ENCODE assay signal across 15 cellular contexts in the genomic region with DNA sequence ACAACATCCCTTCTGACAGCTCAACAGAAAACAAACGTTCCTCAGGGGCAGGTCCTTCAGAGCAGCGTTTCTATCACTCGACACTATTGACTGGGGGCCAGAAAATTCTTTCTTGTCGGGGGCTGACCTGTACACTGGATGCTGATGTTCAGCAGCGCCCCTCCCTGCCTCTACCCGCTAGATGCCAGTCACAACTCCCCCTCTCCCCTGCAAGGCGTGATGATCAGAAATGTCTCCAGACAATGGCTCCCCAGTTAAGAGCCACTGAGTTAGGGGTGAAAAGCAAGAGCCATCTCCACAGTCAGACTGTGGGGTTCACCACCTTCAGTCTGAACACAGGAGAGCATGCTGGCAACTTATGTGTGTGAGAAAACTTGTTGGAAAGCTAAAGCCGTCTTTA. TPM values are rescaled to one million over a fixed set of nuclear protein-coding genes. Genes with fewer than 3 reads are reported as not detected.
DNase-seq lines count a peak whose midpoint lies in the region; ATAC-seq, FAIRE-seq and TF ChIP-seq lines count a peak whose summit lies in the region.
"Had no signal": no experiment of that assay in that cellular context is flagged by ENCODE, and none has a peak within 500 bp of the region (broad histone marks: within the 10 kb centered on the region; RNA-seq: fewer than 3 reads in every experiment).

No MANE protein-coding gene starts in this region.

- 74 to 75% methylated on average over 8 of the region's 8 CpGs for WGBS in aorta, 2 donors

- POLR2A ChIA-PET in activated CD4-positive, alpha-beta T cell treated with anti-CD3 and anti-CD28 coated beads, Interleukin-2, amount 10 ng/mL, durations not matched to agents 7 days and 5 days (lab: Charles Lee) = no interaction called here

- H3K36me3 ChIP-seq in cardiac muscle cell (no peaks in the 10 kb centered on the region), aorta (ENCODE audit: control insufficient read depth in 1 of 2, insufficient read depth in 2 of 2, low read length in 1 of 2) (no peaks in the 10 kb centered on the region)
- H3K36me3 ChIP-seq: brain microvascular endothelial cell had no signal

- CTCF ChIA-PET in activated CD4-positive, alpha-beta T cell treated with anti-CD3 and anti-CD28 coated beads, Interleukin-2, amount 10 ng/mL, durations not matched to agents 7 days and 5 days (lab: Charles Lee) = interaction anchor here (1.5 kb wide), 2 partner anchors 24 to 29 kb away, joined by 4 to 5 read pairs; no protein-coding TSS in a partner anchor

- peak overlapping the region; percentile 60 for H3K27ac Mint-ChIP-seq in activated CD4-positive, alpha-beta T cell treated with anti-CD3 and anti-CD28 coated beads, Interleukin-2, amount 10 ng/mL, durations not matched to agents 7 days and 5 days
- peak overlapping the region; percentile 90 for H3K27ac Mint-ChIP-seq in T-helper 17 cell
- peak overlapping the region; percentile 85 for H3K27ac Mint-ChIP-seq in stimulated activated effector memory CD8-positive, alpha-beta T cell treated with anti-CD3 and anti-CD28 coated beads, Interleukin-12 subunit alpha, Interleukin-12 subunit beta, amount 100 ng/mL, for 72 hours
- H3K27ac Mint-ChIP-seq: HFFc6 had no signal

- DNase-seq in activated CD4-positive, alpha-beta T cell treated with anti-CD3 and anti-CD28 coated beads, Interleukin-2, amount 10 ng/mL, durations not matched to agents 7 days and 5 days = no peak
- no peak for DNase-seq in activated CD4-positive, alpha-beta T cell treated with anti-CD3 and anti-CD28 coated beads for 48 hours
- DNase-seq in T-helper 17 cell (no peak), cardiac muscle cell (ENCODE audit: low read depth in 1 of 2, low spot score in 1 of 2) (peak in 1 of 2 donors; percentile 25), aorta (no peak), GM19239 (ENCODE audit: insufficient read length, low spot score) (no peak)
- DNase-seq in stimulated activated effector memory CD8-positive, alpha-beta T cell treated with anti-CD3 and anti-CD28 coated beads, Interleukin-12 subunit alpha, Interleukin-12 subunit beta, amount 100 ng/mL, for 72 hours (ENCODE audit: low spot score in 2 of 2) = no peak
- DNase-seq: brain microvascular endothelial cell, HFFc6, kidney glomerular epithelial cell, NCI-H524 treated with DMSO at 0.1 percent for 48 hours, tibial artery had no signal

- H3K36me3 Mint-ChIP-seq in activated CD4-positive, alpha-beta T cell treated with anti-CD3 and anti-CD28 coated beads, Interleukin-2, amount 10 ng/mL, durations not matched to agents 7 days and 5 days (ENCODE audit: low read depth) = peaks cover 66% of the 10 kb centered on the region
- H3K36me3 Mint-ChIP-seq in T-helper 17 cell (ENCODE audit: low read depth) = no peaks in the 10 kb centered on the region
- H3K36me3 Mint-ChIP-seq in stimulated activated effector memory CD8-positive, alpha-beta T cell treated with anti-CD3 and anti-CD28 coated beads, Interleukin-12 subunit alpha, Interleukin-12 subunit beta, amount 100 ng/mL, for 72 hours = no peaks in the 10 kb centered on the region

- H3K27ac ChIP-seq in cardiac muscle cell (peak overlapping the region; percentile 46), aorta (ENCODE audit: low read depth in 1 of 2, low read length in 2 of 2) (no peak overlapping the region)
- H3K27ac ChIP-seq: brain microvascular endothelial cell had no signal

- FAIRE-seq in GM19239 (lab: Jason Lieb, UNC) = no peak
- FAIRE-seq: A204.1 had no signal

- TF ChIP-seq CTCF in cardiac muscle cell (IDR thresholded peaks at IDR 0.05; ENCODE audit: low read depth, low read length) = no peak

- H3K27me3 ChIP-seq in cardiac muscle cell (no peaks in the 10 kb centered on the region), aorta (ENCODE audit: control insufficient read depth in 1 of 2, insufficient read depth in 2 of 2, low read length in 1 of 2) (no peaks in the 10 kb centered on the region)
- H3K27me3 ChIP-seq: brain microvascular endothelial cell, tibial artery had no signal

- H3K27me3 Mint-ChIP-seq in activated CD4-positive, alpha-beta T cell treated with anti-CD3 and anti-CD28 coated beads, Interleukin-2, amount 10 ng/mL, durations not matched to agents 7 days and 5 days = no peaks in the 10 kb centered on the region
- no peaks in the 10 kb centered on the region for H3K27me3 Mint-ChIP-seq in T-helper 17 cell

- intact Hi-C loops in aorta (cut with DNase I) = no loop called here

- H3K4me3 Mint-ChIP-seq in activated CD4-positive, alpha-beta T cell treated with anti-CD3 and anti-CD28 coated beads, Interleukin-2, amount 10 ng/mL, durations not matched to agents 7 days and 5 days = peak overlapping the region; percentile 3
- peak overlapping the region; percentile 55 for H3K4me3 Mint-ChIP-seq in T-helper 17 cell
- peak overlapping the region; percentile 54 for H3K4me3 Mint-ChIP-seq in stimulated activated effector memory CD8-positive, alpha-beta T cell treated with anti-CD3 and anti-CD28 coated beads, Interleukin-12 subunit alpha, Interleukin-12 subunit beta, amount 100 ng/mL, for 72 hours
- H3K4me3 Mint-ChIP-seq: HFFc6, nephron had no signal

- peaks cover 9% of the 10 kb centered on the region for H3K9me3 Mint-ChIP-seq in activated CD4-positive, alpha-beta T cell treated with anti-CD3 and anti-CD28 coated beads, Interleukin-2, amount 10 ng/mL, durations not matched to agents 7 days and 5 days
- H3K9me3 Mint-ChIP-seq in stimulated activated effector memory CD8-positive, alpha-beta T cell treated with anti-CD3 and anti-CD28 coated beads, Interleukin-12 subunit alpha, Interleukin-12 subunit beta, amount 100 ng/mL, for 72 hours = no peaks in the 10 kb centered on the region
- H3K9me3 Mint-ChIP-seq: HFFc6, nephron had no signal

- H3K9me3 ChIP-seq in T-helper 17 cell (ENCODE audit: control insufficient read depth, low read length, poor library complexity, severe bottlenecking) (no peaks in the 10 kb centered on the region), cardiac muscle cell (ENCODE audit: low read depth) (no peaks in the 10 kb centered on the region), aorta (ENCODE audit: control insufficient read depth, low read length) (no peaks in the 10 kb centered on the region)
- H3K9me3 ChIP-seq: tibial artery had no signal

- peaks cover 90% of the 10 kb centered on the region for H3K4me1 Mint-ChIP-seq in activated CD4-positive, alpha-beta T cell treated with anti-CD3 and anti-CD28 coated beads, Interleukin-2, amount 10 ng/mL, durations not matched to agents 7 days and 5 days
- peaks cover 72% of the 10 kb centered on the region for H3K4me1 Mint-ChIP-seq in T-helper 17 cell
- peaks cover 62% of the 10 kb centered on the region for H3K4me1 Mint-ChIP-seq in stimulated activated effector memory CD8-positive, alpha-beta T cell treated with anti-CD3 and anti-CD28 coated beads, Interleukin-12 subunit alpha, Interleukin-12 subunit beta, amount 100 ng/mL, for 72 hours

- H3K4me1 ChIP-seq in cardiac muscle cell (ENCODE audit: low read depth) (peaks cover 52% of the 10 kb centered on the region), aorta (ENCODE audit: control insufficient read depth in 1 of 2, insufficient read depth in 2 of 2, low read length in 2 of 2) (no peaks in the 10 kb centered on the region)

- ATAC-seq in T-helper 17 cell = peak; percentile 20
- ATAC-seq in stimulated activated effector memory CD8-positive, alpha-beta T cell treated with anti-CD3 and anti-CD28 coated beads, Interleukin-12 subunit alpha, Interleukin-12 subunit beta, amount 100 ng/mL, for 72 hours = peak; percentile 39
- ATAC-seq in HG02623 (IDR thresholded peaks at IDR 0.05; ENCODE audit: unreplicated experiment) = no peak
- no peak for ATAC-seq in aorta (ENCODE audit: low FRiP score)

- H3K4me3 ChIP-seq in cardiac muscle cell (no peak overlapping the region), aorta (ENCODE audit: low read length in 2 of 2) (no peak overlapping the region)
- H3K4me3 ChIP-seq: tibial artery had no signal

RNA-seq across cellular contexts. Expression of a gene that starts 39.8 kb away (rescaled TPM):
- 10 to 100 TPM; 85.7 to 88.8 TPM for total RNA-seq in activated CD4-positive, alpha-beta T cell treated with anti-CD3 and anti-CD28 coated beads, Interleukin-2, amount 10 ng/mL, durations not matched to agents 7 days and 5 days
- total RNA-seq in T-helper 17 cell (100 to 1,000 TPM; 118 to 119 TPM), cardiac muscle cell (21.2 and 33.6 TPM in 2 replicates), aorta (10 to 100 TPM; 15.5 to 22.1 TPM)
- polyA plus RNA-seq in cardiac muscle cell (10.8 and 17.9 TPM in 2 replicates), aorta (1 to 10 TPM; 1.4 to 1.7 TPM)

Comparison
In these comparisons a context has a peak if more than half of its experiments do, and no peak if none do; other contexts are left out.
1. H3K4me3 Mint-ChIP-seq: peak in every context shown above with its lines; median percentile 55 in T-helper 17 cell; 54 in stimulated activated effector memory CD8-positive, alpha-beta T cell treated with anti-CD3 and anti-CD28 coated beads, Interleukin-12 subunit alpha, Interleukin-12 subunit beta, amount 100 ng/mL, for 72 hours; 3 in activated CD4-positive, alpha-beta T cell treated with anti-CD3 and anti-CD28 coated beads, Interleukin-2, amount 10 ng/mL, durations not matched to agents 7 days and 5 days.
2. ATAC-seq: peak in T-helper 17 cell (single experiment) and stimulated activated effector memory CD8-positive, alpha-beta T cell treated with anti-CD3 and anti-CD28 coated beads, Interleukin-12 subunit alpha, Interleukin-12 subunit beta, amount 100 ng/mL, for 72 hours (single experiment); none in HG02623 (single experiment) and aorta (single experiment).
3. Peak in every context shown above with its lines, with median percentiles within 50 percentile points of each other: H3K27ac Mint-ChIP-seq.